8 cellular contexts compared by ENCODE assay signal in the genomic region with DNA sequence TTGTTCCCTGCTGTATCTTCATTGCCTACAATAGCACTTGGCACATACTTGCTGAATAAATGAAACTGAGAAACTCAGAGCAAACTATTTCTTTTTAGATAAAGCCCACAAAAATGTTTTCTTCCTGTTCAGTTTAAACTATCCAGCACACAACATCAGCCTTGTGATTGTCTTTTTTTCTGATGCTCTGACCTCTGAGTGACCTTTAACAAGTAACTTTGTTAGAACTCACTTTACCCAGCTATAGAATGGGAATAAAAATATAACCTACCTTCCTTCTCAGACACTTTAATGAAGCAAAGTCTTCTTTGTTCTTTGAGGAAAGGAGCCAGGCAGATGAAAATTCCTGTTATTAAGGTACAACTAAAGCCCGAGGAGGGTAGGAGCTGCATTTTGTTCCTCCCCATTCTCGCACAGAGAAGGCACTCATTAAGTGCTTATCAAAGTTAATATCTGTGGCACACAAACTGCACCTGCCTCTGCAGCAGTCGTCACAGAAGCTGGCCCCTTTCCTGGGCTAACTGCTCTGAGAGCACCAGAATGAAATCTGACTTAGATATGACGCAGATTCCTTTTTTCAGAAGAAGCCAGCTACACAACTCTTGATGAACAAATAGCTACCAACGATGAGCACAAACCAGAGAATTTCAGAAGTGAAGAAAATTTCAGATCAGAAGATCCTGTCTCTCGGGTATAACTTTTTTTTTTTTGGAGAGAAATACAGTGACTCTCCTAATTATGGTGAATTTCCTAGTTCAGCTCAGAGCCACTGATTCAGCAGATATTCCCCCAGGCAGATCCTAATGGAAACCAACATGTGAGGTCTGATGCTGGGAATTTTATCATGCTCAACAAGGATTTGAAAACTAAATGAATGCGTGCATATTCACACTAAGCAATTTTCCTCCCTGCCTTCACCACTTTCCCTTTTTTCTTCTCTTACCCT. TPM values are rescaled to one million over a fixed set of nuclear protein-coding genes. Genes with fewer than 3 reads are reported as not detected.
DNase-seq lines count a peak whose midpoint lies in the region; ATAC-seq and TF ChIP-seq lines count a peak whose summit lies in the region.

No MANE protein-coding gene starts in this region.

- peak overlapping the region; percentile 96 for H3K27ac Mint-ChIP-seq in activated naive CD8-positive, alpha-beta T cell
- peak overlapping the region; percentile 63 for H3K27ac Mint-ChIP-seq in osteocyte (ENCODE audit: unreplicated experiment)

- H3K4me1 Mint-ChIP-seq in activated naive CD8-positive, alpha-beta T cell (ENCODE audit: low read depth): peaks cover 71% of the 10 kb centered on the region
- peaks cover 9% of the 10 kb centered on the region for H3K4me1 Mint-ChIP-seq in osteocyte (ENCODE audit: unreplicated experiment)

- DNase-seq in NOMO-1 treated with dmso at 0.1 percent for 144 hours (lab: John Stamatoyannopoulos, UW; ENCODE audit: unreplicated experiment): peak; percentile 17
- DNase-seq in osteocyte (ENCODE audit: extremely low spot score, unreplicated experiment): no peak
- DNase-seq in ascending aorta (ENCODE audit: low spot score in 2 of 2): no peak
- DNase-seq in NCI-H748 (lab: John Stamatoyannopoulos, UW; ENCODE audit: unreplicated experiment): no peak
- DNase-seq in NCI-H82 treated with DMSO at 0.1 percent for 48 hours (lab: John Stamatoyannopoulos, UW; ENCODE audit: unreplicated experiment): no peak

- no peaks in the 10 kb centered on the region for H3K36me3 ChIP-seq in ascending aorta

- H3K27ac ChIP-seq in ascending aorta: peak overlapping the region in 1 of 2 donors; percentile 23

- no peaks in the 10 kb centered on the region for H3K4me1 ChIP-seq in ascending aorta

- H3K4me3 Mint-ChIP-seq in activated naive CD8-positive, alpha-beta T cell: peak overlapping the region; percentile 92
- H3K4me3 Mint-ChIP-seq in osteocyte (ENCODE audit: unreplicated experiment): no peak overlapping the region

- H3K4me3 ChIP-seq in ascending aorta: peak overlapping the region in 1 of 2 donors; percentile 42

- H3K9me3 ChIP-seq in ascending aorta: no peaks in the 10 kb centered on the region

- ATAC-seq in GM21717 (IDR thresholded peaks at IDR 0.05; ENCODE audit: unreplicated experiment): peak; percentile 22
- ATAC-seq in GM19452 (IDR thresholded peaks at IDR 0.05; ENCODE audit: unreplicated experiment): no peak

- no peaks in the 10 kb centered on the region for H3K27me3 ChIP-seq in ascending aorta

- peaks cover 5% of the 10 kb centered on the region for H3K36me3 Mint-ChIP-seq in activated naive CD8-positive, alpha-beta T cell
- H3K36me3 Mint-ChIP-seq in osteocyte (ENCODE audit: unreplicated experiment): no peaks in the 10 kb centered on the region

- peaks cover under 1% of the 10 kb centered on the region for H3K9me3 Mint-ChIP-seq in activated naive CD8-positive, alpha-beta T cell (ENCODE audit: low read depth)
- H3K9me3 Mint-ChIP-seq in osteocyte (ENCODE audit: unreplicated experiment): no peaks in the 10 kb centered on the region

- H3K27me3 Mint-ChIP-seq in activated naive CD8-positive, alpha-beta T cell: no peaks in the 10 kb centered on the region
- H3K27me3 Mint-ChIP-seq in osteocyte (ENCODE audit: unreplicated experiment): no peaks in the 10 kb centered on the region

- no peak for TF ChIP-seq CTCF in osteocyte (IDR thresholded peaks at IDR 0.05)
- no peak for TF ChIP-seq CTCF in ascending aorta (IDR thresholded peaks at IDR 0.05)

- intact Hi-C loops in ascending aorta (cut with DNase I): no loop called here

RNA-seq across cellular contexts. Expression of a gene that starts 31.0 kb away (rescaled TPM):
- 42.6 and 47.8 TPM in 2 replicates for total RNA-seq in osteocyte
- 18.4 TPM for total RNA-seq in ascending aorta
